Comparison of ENCODE assay signal across 1 cellular context in the genomic region with DNA sequence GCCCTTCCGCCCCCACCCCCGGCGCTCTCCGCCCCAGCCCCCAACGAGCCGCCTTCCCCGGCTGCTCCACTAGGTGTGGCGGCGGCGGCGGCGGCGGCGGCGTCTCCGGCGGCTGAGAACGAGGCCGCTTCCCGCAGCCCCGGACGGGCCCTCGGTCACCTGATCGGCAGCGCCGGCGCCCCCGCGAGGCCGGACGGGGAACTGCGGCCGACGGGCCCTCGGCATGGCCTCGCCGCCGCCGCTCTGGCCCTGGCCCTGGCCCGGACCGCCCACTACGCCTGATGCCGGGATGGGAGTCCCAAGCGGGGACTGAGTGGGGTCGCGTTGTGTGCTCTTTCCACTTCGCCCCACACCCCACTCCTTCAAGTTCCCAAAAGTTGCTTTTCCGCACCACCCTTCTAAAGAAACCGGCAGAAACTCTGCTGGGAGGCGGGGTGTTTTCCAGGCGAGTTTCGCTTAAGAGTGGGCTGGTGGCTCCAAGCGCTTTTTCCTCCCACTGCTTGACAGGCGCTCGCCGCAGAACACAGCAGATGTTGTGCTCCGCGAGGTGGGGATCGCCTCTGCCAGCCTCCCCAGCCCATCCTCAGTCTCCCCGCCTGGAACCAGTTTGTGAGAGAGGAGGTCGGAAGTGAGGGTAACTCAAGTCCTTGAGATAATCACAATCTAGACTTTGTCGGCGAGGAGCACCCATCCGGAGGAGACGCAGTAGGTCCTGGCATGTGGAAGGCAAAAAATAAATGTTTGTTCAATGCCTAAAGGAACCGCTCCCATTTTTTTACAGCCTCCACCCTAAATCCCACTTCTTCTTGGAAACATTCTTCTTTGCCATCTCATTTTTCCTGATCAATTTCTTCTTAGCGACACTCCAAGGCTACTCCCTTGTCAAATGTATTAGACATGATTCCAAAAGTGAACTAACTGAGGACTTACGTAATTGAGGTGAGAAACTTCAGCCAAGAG.
TF ChIP-seq lines count a peak whose summit lies in the region.

A gene with protein sequence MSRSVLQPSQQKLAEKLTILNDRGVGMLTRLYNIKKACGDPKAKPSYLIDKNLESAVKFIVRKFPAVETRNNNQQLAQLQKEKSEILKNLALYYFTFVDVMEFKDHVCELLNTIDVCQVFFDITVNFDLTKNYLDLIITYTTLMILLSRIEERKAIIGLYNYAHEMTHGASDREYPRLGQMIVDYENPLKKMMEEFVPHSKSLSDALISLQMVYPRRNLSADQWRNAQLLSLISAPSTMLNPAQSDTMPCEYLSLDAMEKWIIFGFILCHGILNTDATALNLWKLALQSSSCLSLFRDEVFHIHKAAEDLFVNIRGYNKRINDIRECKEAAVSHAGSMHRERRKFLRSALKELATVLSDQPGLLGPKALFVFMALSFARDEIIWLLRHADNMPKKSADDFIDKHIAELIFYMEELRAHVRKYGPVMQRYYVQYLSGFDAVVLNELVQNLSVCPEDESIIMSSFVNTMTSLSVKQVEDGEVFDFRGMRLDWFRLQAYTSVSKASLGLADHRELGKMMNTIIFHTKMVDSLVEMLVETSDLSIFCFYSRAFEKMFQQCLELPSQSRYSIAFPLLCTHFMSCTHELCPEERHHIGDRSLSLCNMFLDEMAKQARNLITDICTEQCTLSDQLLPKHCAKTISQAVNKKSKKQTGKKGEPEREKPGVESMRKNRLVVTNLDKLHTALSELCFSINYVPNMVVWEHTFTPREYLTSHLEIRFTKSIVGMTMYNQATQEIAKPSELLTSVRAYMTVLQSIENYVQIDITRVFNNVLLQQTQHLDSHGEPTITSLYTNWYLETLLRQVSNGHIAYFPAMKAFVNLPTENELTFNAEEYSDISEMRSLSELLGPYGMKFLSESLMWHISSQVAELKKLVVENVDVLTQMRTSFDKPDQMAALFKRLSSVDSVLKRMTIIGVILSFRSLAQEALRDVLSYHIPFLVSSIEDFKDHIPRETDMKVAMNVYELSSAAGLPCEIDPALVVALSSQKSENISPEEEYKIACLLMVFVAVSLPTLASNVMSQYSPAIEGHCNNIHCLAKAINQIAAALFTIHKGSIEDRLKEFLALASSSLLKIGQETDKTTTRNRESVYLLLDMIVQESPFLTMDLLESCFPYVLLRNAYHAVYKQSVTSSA (minus strand): TSS at position 117 of the 960 bp plus-strand sequence. CDS start 358 bp downstream, outside the sequence.

TF ChIP-seq in liver, 16 proteins besides CTCF, POLR2A, EP300 and RAD21 (continued from another document):
- TF ChIP-seq, protein P1, sequence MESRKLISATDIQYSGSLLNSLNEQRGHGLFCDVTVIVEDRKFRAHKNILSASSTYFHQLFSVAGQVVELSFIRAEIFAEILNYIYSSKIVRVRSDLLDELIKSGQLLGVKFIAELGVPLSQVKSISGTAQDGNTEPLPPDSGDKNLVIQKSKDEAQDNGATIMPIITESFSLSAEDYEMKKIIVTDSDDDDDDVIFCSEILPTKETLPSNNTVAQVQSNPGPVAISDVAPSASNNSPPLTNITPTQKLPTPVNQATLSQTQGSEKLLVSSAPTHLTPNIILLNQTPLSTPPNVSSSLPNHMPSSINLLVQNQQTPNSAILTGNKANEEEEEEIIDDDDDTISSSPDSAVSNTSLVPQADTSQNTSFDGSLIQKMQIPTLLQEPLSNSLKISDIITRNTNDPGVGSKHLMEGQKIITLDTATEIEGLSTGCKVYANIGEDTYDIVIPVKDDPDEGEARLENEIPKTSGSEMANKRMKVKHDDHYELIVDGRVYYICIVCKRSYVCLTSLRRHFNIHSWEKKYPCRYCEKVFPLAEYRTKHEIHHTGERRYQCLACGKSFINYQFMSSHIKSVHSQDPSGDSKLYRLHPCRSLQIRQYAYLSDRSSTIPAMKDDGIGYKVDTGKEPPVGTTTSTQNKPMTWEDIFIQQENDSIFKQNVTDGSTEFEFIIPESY (IDR thresholded peaks at IDR 0.05) = no peak
- no peak for TF ChIP-seq HNF4G (IDR thresholded peaks at IDR 0.05)
- peak; percentile 55 for TF ChIP-seq TAF1 (conservative IDR thresholded peaks at IDR 0.05)
- TF ChIP-seq, protein P2, sequence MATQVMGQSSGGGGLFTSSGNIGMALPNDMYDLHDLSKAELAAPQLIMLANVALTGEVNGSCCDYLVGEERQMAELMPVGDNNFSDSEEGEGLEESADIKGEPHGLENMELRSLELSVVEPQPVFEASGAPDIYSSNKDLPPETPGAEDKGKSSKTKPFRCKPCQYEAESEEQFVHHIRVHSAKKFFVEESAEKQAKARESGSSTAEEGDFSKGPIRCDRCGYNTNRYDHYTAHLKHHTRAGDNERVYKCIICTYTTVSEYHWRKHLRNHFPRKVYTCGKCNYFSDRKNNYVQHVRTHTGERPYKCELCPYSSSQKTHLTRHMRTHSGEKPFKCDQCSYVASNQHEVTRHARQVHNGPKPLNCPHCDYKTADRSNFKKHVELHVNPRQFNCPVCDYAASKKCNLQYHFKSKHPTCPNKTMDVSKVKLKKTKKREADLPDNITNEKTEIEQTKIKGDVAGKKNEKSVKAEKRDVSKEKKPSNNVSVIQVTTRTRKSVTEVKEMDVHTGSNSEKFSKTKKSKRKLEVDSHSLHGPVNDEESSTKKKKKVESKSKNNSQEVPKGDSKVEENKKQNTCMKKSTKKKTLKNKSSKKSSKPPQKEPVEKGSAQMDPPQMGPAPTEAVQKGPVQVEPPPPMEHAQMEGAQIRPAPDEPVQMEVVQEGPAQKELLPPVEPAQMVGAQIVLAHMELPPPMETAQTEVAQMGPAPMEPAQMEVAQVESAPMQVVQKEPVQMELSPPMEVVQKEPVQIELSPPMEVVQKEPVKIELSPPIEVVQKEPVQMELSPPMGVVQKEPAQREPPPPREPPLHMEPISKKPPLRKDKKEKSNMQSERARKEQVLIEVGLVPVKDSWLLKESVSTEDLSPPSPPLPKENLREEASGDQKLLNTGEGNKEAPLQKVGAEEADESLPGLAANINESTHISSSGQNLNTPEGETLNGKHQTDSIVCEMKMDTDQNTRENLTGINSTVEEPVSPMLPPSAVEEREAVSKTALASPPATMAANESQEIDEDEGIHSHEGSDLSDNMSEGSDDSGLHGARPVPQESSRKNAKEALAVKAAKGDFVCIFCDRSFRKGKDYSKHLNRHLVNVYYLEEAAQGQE (IDR thresholded peaks at IDR 0.05) = peak; percentile 29
- no peak for TF ChIP-seq NR2F2 (IDR thresholded peaks at IDR 0.05)
- TF ChIP-seq FOXA1 (IDR thresholded peaks at IDR 0.05) = no peak
- TF ChIP-seq, protein P3, sequence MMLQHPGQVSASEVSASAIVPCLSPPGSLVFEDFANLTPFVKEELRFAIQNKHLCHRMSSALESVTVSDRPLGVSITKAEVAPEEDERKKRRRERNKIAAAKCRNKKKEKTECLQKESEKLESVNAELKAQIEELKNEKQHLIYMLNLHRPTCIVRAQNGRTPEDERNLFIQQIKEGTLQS (IDR thresholded peaks at IDR 0.05) = no peak
